Comparison of ENCODE assay signal across 9 cellular contexts in the genomic region with DNA sequence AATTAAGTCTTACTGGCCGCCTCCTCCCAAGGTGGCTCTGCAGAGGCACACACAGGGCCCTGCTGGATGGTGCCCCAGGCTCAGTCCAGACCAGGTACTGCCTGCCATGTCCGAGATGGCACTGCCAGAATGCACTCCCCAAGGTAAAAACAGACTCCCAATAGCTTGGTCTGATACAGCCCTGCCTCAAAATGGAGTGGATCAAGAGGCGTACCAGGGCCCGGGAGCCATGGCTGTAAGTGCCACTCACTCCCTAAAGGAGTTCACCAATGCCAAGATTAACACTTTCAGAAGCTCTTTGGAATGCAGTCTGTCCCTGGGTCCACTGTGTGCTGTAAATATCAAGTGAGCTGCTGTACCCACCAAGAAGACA. TPM values are rescaled to one million over a fixed set of nuclear protein-coding genes. Genes with fewer than 3 reads are reported as not detected.
A peak's percentile ranks its signal among the peaks of the same experiment; 100 is the strongest.
DNase-seq lines count a peak whose midpoint lies in the region; ATAC-seq, FAIRE-seq and TF ChIP-seq lines count a peak whose summit lies in the region.
"Had no signal": no experiment of that assay in that cellular context is flagged by ENCODE, and none has a peak within 500 bp of the region (broad histone marks: within the 10 kb centered on the region; RNA-seq: fewer than 3 reads in every experiment).

No MANE protein-coding gene starts in this region.

- no peaks in the 10 kb centered on the region for H4K20me1 ChIP-seq in K562 (replicated peaks; ENCODE audit: control insufficient read depth, insufficient read depth, low read length)

- TF ChIP-seq POLR2A in K562 (conservative IDR thresholded peaks at IDR 0.05): no peak

- FAIRE-seq in K562 (lab: Jason Lieb, UNC): no peak
- no peak for FAIRE-seq in GM19239 (lab: Jason Lieb, UNC)
- no peak for FAIRE-seq in urothelium cell line (lab: Jason Lieb, UNC)
- FAIRE-seq: A204.1 had no signal

- H3K36me3 ChIP-seq in K562 (ENCODE audit: control insufficient read depth, insufficient read depth, low read length): no peaks in the 10 kb centered on the region
- H3K36me3 ChIP-seq in liver (ENCODE audit: control insufficient read depth in 4 of 4, insufficient read depth in 3 of 4, low read depth in 1 of 4, low read length in 3 of 4): no peaks in the 10 kb centered on the region
- H3K36me3 ChIP-seq in thymus (ENCODE audit: control insufficient read depth, insufficient read depth): no peaks in the 10 kb centered on the region

- BruUV-seq in K562 (replicated peaks; lab: Mats Ljungman, UMichigan): no TSS peak

- in situ Hi-C loops in K562 (cut with MboI): loop anchor here (5.0 kb wide), 1 partner anchor 33 kb away; no protein-coding TSS in a partner anchor

- H3K27ac ChIP-seq in K562 (ENCODE audit: extremely low read depth, low read depth, low read length): peak overlapping the region; percentile 47; the same call in 2 of the 3 replicates
- peak overlapping the region; percentile 72 to 98 for H3K27ac ChIP-seq in liver (ENCODE audit: low read depth in 1 of 2, low read length in 2 of 2)
- peak overlapping the region; percentile 52 for H3K27ac ChIP-seq in thymus (ENCODE audit: low read depth)

- peak overlapping the region; percentile 23 for H3K4me3 Mint-ChIP-seq in T-helper 2 cell treated with Interferon-gamma antibody and Interleukin-4, amounts not matched to agents 5 μg/mL and 100 μg/mL, for 36 hours

- H3K9me3 ChIP-seq in K562 (replicated peaks; ENCODE audit: control insufficient read depth, insufficient read depth, low read depth, low read length) (0 out of 2 replicates have a peak, but pooled peaks cover 1% of the 10 kb centered on the region), liver (ENCODE audit: control insufficient read depth in 4 of 4, low read length in 3 of 4) (no peaks in the 10 kb centered on the region), thymus (ENCODE audit: control insufficient read depth) (no peaks in the 10 kb centered on the region)

- H3K9ac ChIP-seq in K562 (ENCODE audit: insufficient read depth in 1 of 2, low read depth in 2 of 2, low read length in 2 of 2): peak overlapping the region; percentile 59 to 93
- H3K9ac ChIP-seq in liver (ENCODE audit: low read depth in 1 of 2, low read length in 2 of 2): peak overlapping the region in 1 of 2 donors; percentile 81

- H3K4me3 ChIP-seq in K562: peak overlapping the region; percentile 49; the same call in 1 of the 2 replicates
- peak overlapping the region; percentile 12 to 87 (median 67) for H3K4me3 ChIP-seq in liver (ENCODE audit: low read depth in 1 of 3, low read length in 3 of 3)
- H3K4me3 ChIP-seq in thymus (ENCODE audit: low read length): no peak overlapping the region

- intact Hi-C loops in K562 (cut with micrococcal nuclease): no loop called here

- H3K9me1 ChIP-seq in K562 (ENCODE audit: control insufficient read depth, insufficient read depth, low read length): no peaks in the 10 kb centered on the region

- no peak for DNase-seq in T-helper 2 cell treated with Interferon-gamma antibody and Interleukin-4, amounts not matched to agents 5 μg/mL and 100 μg/mL, for 36 hours (ENCODE audit: low spot score)
- no peak for DNase-seq in T-helper 2 cell
- no peak for DNase-seq in K562 (ENCODE audit: extremely low read depth in 1 of 4, low spot score in 3 of 4)
- DNase-seq in GM19239 (ENCODE audit: insufficient read length, low spot score): no peak
- no peak for DNase-seq in urothelium cell line (ENCODE audit: low spot score)

- peak overlapping the region; percentile 95 for H2AFZ ChIP-seq in K562 (ENCODE audit: low read depth, low read length)

- WGBS in K562 (ENCODE audit: insufficient coverage, low coverage, missing lambda C conversion rate): 61% methylated on average over 4 of the region's 4 CpGs
- 74% methylated on average over 4 of the region's 4 CpGs for WGBS in liver
- 84% methylated on average over 4 of the region's 4 CpGs for WGBS in thymus

- peaks cover 26% of the 10 kb centered on the region for H3K4me1 Mint-ChIP-seq in T-helper 2 cell treated with Interferon-gamma antibody and Interleukin-4, amounts not matched to agents 5 μg/mL and 100 μg/mL, for 36 hours (ENCODE audit: low read depth)

- no peak for TF ChIP-seq EP300 in K562 (IDR thresholded peaks at IDR 0.05; ENCODE audit: low read length)

- H3K4me2 ChIP-seq in K562 (ENCODE audit: insufficient read depth, low read length): peak overlapping the region; percentile 96

- ATAC-seq in K562 (no peak), HG02610 (IDR thresholded peaks at IDR 0.05; ENCODE audit: unreplicated experiment) (no peak)

- POLR2A ChIA-PET in K562 (lab: Yijun Ruan, JAX): interaction anchor here (1.5 to 6.6 kb wide), 3 partner anchors 13 to 21 kb away, joined by 4 to 74 read pairs (median 9); no protein-coding TSS in a partner anchor

- peaks cover 40% of the 10 kb centered on the region for H3K79me2 ChIP-seq in K562 (ENCODE audit: control insufficient read depth, insufficient read depth, low read length)

- no peak overlapping the region for H3K27ac Mint-ChIP-seq in T-helper 2 cell treated with Interferon-gamma antibody and Interleukin-4, amounts not matched to agents 5 μg/mL and 100 μg/mL, for 36 hours

- H3K4me1 ChIP-seq in K562 (replicated peaks in 1 of 2; ENCODE audit: control insufficient read depth in 2 of 2, insufficient read depth in 2 of 2, low read length in 2 of 2): peaks cover 30 to 40% of the 10 kb centered on the region in 2 experiments
- peaks cover 2 to 29% (median 13%) of the 10 kb centered on the region in 4 donors for H3K4me1 ChIP-seq in liver (ENCODE audit: control insufficient read depth in 4 of 4, insufficient read depth in 4 of 4, low read length in 3 of 4)
- H3K4me1 ChIP-seq in thymus (ENCODE audit: control insufficient read depth, insufficient read depth, low read length): peaks cover 15% of the 10 kb centered on the region

- H3K36me3 Mint-ChIP-seq in T-helper 2 cell treated with Interferon-gamma antibody and Interleukin-4, amounts not matched to agents 5 μg/mL and 100 μg/mL, for 36 hours (ENCODE audit: low read depth): no peaks in the 10 kb centered on the region

- CTCF ChIA-PET in K562 (lab: Yijun Ruan, JAX; ENCODE audit: low intra/inter-chr PET ratio): interaction anchor here (0.9 to 1.6 kb wide), 2 partner anchors 32 to 37 kb away, joined by 3 to 5 read pairs; no protein-coding TSS in a partner anchor

- peaks cover 13% of the 10 kb centered on the region for H3K27me3 Mint-ChIP-seq in T-helper 2 cell treated with Interferon-gamma antibody and Interleukin-4, amounts not matched to agents 5 μg/mL and 100 μg/mL, for 36 hours (ENCODE audit: low read depth)

- H3K27me3 ChIP-seq in K562 (ENCODE audit: control insufficient read depth in 2 of 2, insufficient read depth in 2 of 2, low read length in 2 of 2) (no peaks in the 10 kb centered on the region), liver (ENCODE audit: control insufficient read depth in 4 of 4, insufficient read depth in 4 of 4, low read length in 3 of 4) (no peaks in the 10 kb centered on the region), thymus (ENCODE audit: control insufficient read depth, insufficient read depth) (no peaks in the 10 kb centered on the region)

- TF ChIP-seq CTCF in K562 (IDR thresholded peaks at IDR 0.05 in 2 of 3, conservative IDR thresholded peaks at IDR 0.05 in 1 of 3; ENCODE audit: insufficient read depth in 2 of 3, low read depth in 1 of 3, low read length in 3 of 3) (no peak), liver (IDR thresholded peaks at IDR 0.05; ENCODE audit: low read depth, low read length, missing input control) (no peak)

- TF ChIP-seq RAD21 in K562 (CRISPR knock-in tag; conservative IDR thresholded peaks at IDR 0.05 in 1 of 2, IDR thresholded peaks at IDR 0.05 in 1 of 2): no peak
- no peak for TF ChIP-seq RAD21 in liver (IDR thresholded peaks at IDR 0.05)

- no peaks in the 10 kb centered on the region for H3K9me3 Mint-ChIP-seq in T-helper 2 cell treated with Interferon-gamma antibody and Interleukin-4, amounts not matched to agents 5 μg/mL and 100 μg/mL, for 36 hours

TF ChIP-seq in K562, 482 proteins besides CTCF, POLR2A, EP300 and RAD21:
- no peak for TF ChIP-seq ZNF431 (CRISPR knock-in tag; IDR thresholded peaks at IDR 0.05)

TF ChIP-seq in liver, 16 proteins besides CTCF, POLR2A, EP300 and RAD21:
- no peak for TF ChIP-seq RXRA (IDR thresholded peaks at IDR 0.05)
- TF ChIP-seq, protein P1, sequence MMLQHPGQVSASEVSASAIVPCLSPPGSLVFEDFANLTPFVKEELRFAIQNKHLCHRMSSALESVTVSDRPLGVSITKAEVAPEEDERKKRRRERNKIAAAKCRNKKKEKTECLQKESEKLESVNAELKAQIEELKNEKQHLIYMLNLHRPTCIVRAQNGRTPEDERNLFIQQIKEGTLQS (IDR thresholded peaks at IDR 0.05): no peak

RNA-seq across cellular contexts. Expression of a gene that starts 0.6 kb away (rescaled TPM):
- total RNA-seq in K562 (2011; cell fraction: chromatin; rRNA removed; ENCODE audit: low replicate concordance): 148 and 349 TPM in 2 replicates
- total RNA-seq in K562 (2011; cell fraction: nucleolus; rRNA removed): 124 and 136 TPM in 2 replicates
- 129 and 134 TPM in 2 replicates for total RNA-seq in K562 (2011; cell fraction: nucleoplasm; rRNA removed)
- total RNA-seq in K562 (2014; rRNA removed): 41.7 and 42.3 TPM in 2 replicates
- total RNA-seq in K562 (2014; rRNA removed; fragmentation: Illumina TruSeq; extraction: Trizol): 10.4 and 16.4 TPM in 2 replicates
- total RNA-seq in K562 (2015; rRNA removed; fragmentation: Illumina TruSeq; extraction: Trizol): 17.1 and 19.2 TPM in 2 replicates
- 51.8 and 65.4 TPM in 2 replicates for total RNA-seq in K562 (2021)
- 8.1 and 10.7 TPM in 2 replicates for polyA plus RNA-seq in K562 (2011; rRNA removed)
- 7.3 and 9.5 TPM in 2 replicates for polyA plus RNA-seq in K562 (2011; cell fraction: cytosol; rRNA removed)
- 62.2 and 107 TPM in 2 replicates for polyA plus RNA-seq in K562 (2011; cell fraction: nucleus; rRNA removed)
- polyA plus RNA-seq in K562 (2012): 31.3 and 34.9 TPM in 2 replicates
- polyA plus RNA-seq in K562 (2014; fragmentation: Illumina TruSeq; extraction: Trizol): 34.4 and 39.1 TPM in 2 replicates
- polyA plus RNA-seq in K562 (2014; fragmentation: Nextera tagmentation; extraction: Ambion mirVana): 1 to 10 TPM; 2.5 TPM
- 20.4 and 32.3 TPM in 2 replicates for polyA plus RNA-seq in K562 (2014; rRNA removed)
- polyA minus RNA-seq in K562 (2011; rRNA and poly(A)+ RNA removed): 12.1 and 19.8 TPM in 2 replicates
- polyA minus RNA-seq in K562 (2011; cell fraction: cytosol; rRNA and poly(A)+ RNA removed): 22.1 and 22.6 TPM in 2 replicates
- polyA minus RNA-seq in K562 (2011; cell fraction: nucleus; rRNA and poly(A)+ RNA removed): 40.4 and 54.3 TPM in 2 replicates
- total RNA-seq in liver: 10 to 100 TPM; 38.2 to 81.6 TPM
- polyA plus RNA-seq in liver: 10 to 100 TPM; 26.3 to 36.4 TPM
- 52.8 TPM for polyA plus RNA-seq in thymus
